Comparison of ENCODE assay signal across 8 cellular contexts in genomic region chr6:107064579-107065065, GRCh38. TPM values are rescaled to one million over a fixed set of nuclear protein-coding genes. Genes with fewer than 3 reads are reported as not detected.
DNase-seq lines count a peak whose midpoint lies in the region; ATAC-seq and TF ChIP-seq lines count a peak whose summit lies in the region.

No MANE protein-coding gene starts in this region.

- no peaks in the 10 kb centered on the region for H3K27me3 Mint-ChIP-seq in activated T-helper 2 cell treated with anti-CD3 and anti-CD28 coated beads, Interferon-gamma antibody, Interleukin-2, Interleukin-4, amounts not matched to agents 10 μg/mL and 5 μg/mL and 100 μg/mL, durations not matched to agents 14 hours and 24 hours and 36 hours (ENCODE audit: low read depth)

- intact Hi-C loops in activated T-helper 2 cell treated with anti-CD3 and anti-CD28 coated beads, Interferon-gamma antibody, Interleukin-2, Interleukin-4, amounts not matched to agents 10 μg/mL and 5 μg/mL and 100 μg/mL, durations not matched to agents 14 hours and 24 hours and 36 hours (cut with micrococcal nuclease), result loop anchor here (1.0 to 10.0 kb wide), 2 partner anchors 36 to 540 kb away; partner anchors contain the start of gene MTRES1

- H3K27me3 ChIP-seq in mucosa of stomach (ENCODE audit: control insufficient read depth, insufficient read depth, low read length), result no peaks in the 10 kb centered on the region

- no peak overlapping the region for H3K4me3 Mint-ChIP-seq in activated T-helper 2 cell treated with anti-CD3 and anti-CD28 coated beads, Interferon-gamma antibody, Interleukin-2, Interleukin-4, amounts not matched to agents 10 μg/mL and 5 μg/mL and 100 μg/mL, durations not matched to agents 14 hours and 24 hours and 36 hours (ENCODE audit: low read depth)

- H3K9me3 Mint-ChIP-seq in activated T-helper 2 cell treated with anti-CD3 and anti-CD28 coated beads, Interferon-gamma antibody, Interleukin-2, Interleukin-4, amounts not matched to agents 10 μg/mL and 5 μg/mL and 100 μg/mL, durations not matched to agents 14 hours and 24 hours and 36 hours, result no peaks in the 10 kb centered on the region

- no peaks in the 10 kb centered on the region for H3K9me3 ChIP-seq in mucosa of stomach (ENCODE audit: control insufficient read depth, low read length)

- H3K4me1 Mint-ChIP-seq in activated T-helper 2 cell treated with anti-CD3 and anti-CD28 coated beads, Interferon-gamma antibody, Interleukin-2, Interleukin-4, amounts not matched to agents 10 μg/mL and 5 μg/mL and 100 μg/mL, durations not matched to agents 14 hours and 24 hours and 36 hours (ENCODE audit: low read depth), result peaks cover 66% of the 10 kb centered on the region

- TF ChIP-seq CTCF in GM12865 (IDR thresholded peaks at IDR 0.05; ENCODE audit: insufficient read depth, low read depth, low read length, missing control alignments), result no peak

- peaks cover 40% of the 10 kb centered on the region for H3K4me1 ChIP-seq in mucosa of stomach (ENCODE audit: control insufficient read depth, insufficient read depth, low read length)

- peak overlapping the region; percentile 95 for H3K27ac Mint-ChIP-seq in activated T-helper 2 cell treated with anti-CD3 and anti-CD28 coated beads, Interferon-gamma antibody, Interleukin-2, Interleukin-4, amounts not matched to agents 10 μg/mL and 5 μg/mL and 100 μg/mL, durations not matched to agents 14 hours and 24 hours and 36 hours

- ATAC-seq in GM21447 (IDR thresholded peaks at IDR 0.05; ENCODE audit: unreplicated experiment), result no peak

- H3K36me3 Mint-ChIP-seq in activated T-helper 2 cell treated with anti-CD3 and anti-CD28 coated beads, Interferon-gamma antibody, Interleukin-2, Interleukin-4, amounts not matched to agents 10 μg/mL and 5 μg/mL and 100 μg/mL, durations not matched to agents 14 hours and 24 hours and 36 hours (ENCODE audit: low read depth), result peaks cover 37% of the 10 kb centered on the region

- peak overlapping the region; percentile 43 for H3K9ac ChIP-seq in mucosa of stomach (ENCODE audit: low read length)

- H3K36me3 ChIP-seq in mucosa of stomach (ENCODE audit: control insufficient read depth, insufficient read depth, low read length), result no peaks in the 10 kb centered on the region

- peak; percentile 73 for DNase-seq in GM12865 (ENCODE audit: low read depth)
- peak; percentile 91 for DNase-seq in HT1080 (ENCODE audit: low read depth)
- peak; percentile 38 for DNase-seq in activated T-helper 2 cell treated with anti-CD3 and anti-CD28 coated beads, Interferon-gamma antibody, Interleukin-2, Interleukin-4, amounts not matched to agents 10 μg/mL and 5 μg/mL and 100 μg/mL, durations not matched to agents 14 hours and 24 hours and 36 hours (ENCODE audit: low spot score)
- DNase-seq in NK-92 treated with Interleukin-12 subunit alpha and Interleukin-12 subunit beta, amount 100 ng/mL, for 24 hours (lab: John Stamatoyannopoulos, UW), result no peak
- no peak for DNase-seq in activated effector memory CD4-positive, alpha-beta T cell treated with Interleukin-2 at 50 U/mL for 16 hours
- no peak for DNase-seq in COR-L47 (lab: John Stamatoyannopoulos, UW)

- no peak overlapping the region for H3K4me3 ChIP-seq in GM12865 (ENCODE audit: low read depth, low read length)
- no peak overlapping the region for H3K4me3 ChIP-seq in mucosa of stomach (ENCODE audit: low read length)

RNA-seq across cellular contexts. Expression of gene MTRES1, which starts 36.6 kb away (rescaled TPM):
- total RNA-seq in HT1080 (2014; rRNA removed; shearing (Covaris generic)), result 23.2 and 24.1 TPM in 2 replicates
- polyA plus RNA-seq in HT1080 (2015; cell fraction: cytosol; rRNA removed), result 25.4 and 29.6 TPM in 2 replicates
- polyA plus RNA-seq in HT1080 (2015; cell fraction: nucleus; rRNA removed), result 22.9 and 29.6 TPM in 2 replicates
- total RNA-seq in activated T-helper 2 cell treated with anti-CD3 and anti-CD28 coated beads, Interferon-gamma antibody, Interleukin-2, Interleukin-4, amounts not matched to agents 10 μg/mL and 5 μg/mL and 100 μg/mL, durations not matched to agents 14 hours and 24 hours and 36 hours, result 25.0 and 25.6 TPM in 2 replicates

RNA-seq across cellular contexts. Expression of gene BEND3, which starts 50.7 kb away (rescaled TPM):
- total RNA-seq in HT1080 (2014; rRNA removed; shearing (Covaris generic)), result 4.7 and 6.6 TPM in 2 replicates
- polyA plus RNA-seq in HT1080 (2015; cell fraction: cytosol; rRNA removed), result 3.4 and 3.8 TPM in 2 replicates
- 3.5 and 3.8 TPM in 2 replicates for polyA plus RNA-seq in HT1080 (2015; cell fraction: nucleus; rRNA removed)
- total RNA-seq in activated T-helper 2 cell treated with anti-CD3 and anti-CD28 coated beads, Interferon-gamma antibody, Interleukin-2, Interleukin-4, amounts not matched to agents 10 μg/mL and 5 μg/mL and 100 μg/mL, durations not matched to agents 14 hours and 24 hours and 36 hours, result 15.2 and 15.9 TPM in 2 replicates

Comparison
In these comparisons a context has a peak if more than half of its experiments do, and no peak if none do; other contexts are left out.
1. DNase-seq: peak in GM12865 (single experiment), HT1080 (single experiment) and activated T-helper 2 cell treated with anti-CD3 and anti-CD28 coated beads, Interferon-gamma antibody, Interleukin-2, Interleukin-4, amounts not matched to agents 10 μg/mL and 5 μg/mL and 100 μg/mL, durations not matched to agents 14 hours and 24 hours and 36 hours (single experiment); none in NK-92 treated with Interleukin-12 subunit alpha and Interleukin-12 subunit beta, amount 100 ng/mL, for 24 hours (single experiment), activated effector memory CD4-positive, alpha-beta T cell treated with Interleukin-2 at 50 U/mL for 16 hours (single experiment) and COR-L47 (single experiment).